Comparison of ENCODE assay signal across 9 cellular contexts in genomic region chr11:14422052-14422813, GRCh38.
A peak's percentile ranks its signal among the peaks of the same experiment; 100 is the strongest.
DNase-seq lines count a peak whose midpoint lies in the region; ATAC-seq and TF ChIP-seq lines count a peak whose summit lies in the region.
"Had no signal": no experiment of that assay in that cellular context is flagged by ENCODE, and none has a peak within 500 bp of the region (broad histone marks: within the 10 kb centered on the region; RNA-seq: fewer than 3 reads in every experiment).

No MANE protein-coding gene starts in this region.

- H3K27me3 ChIP-seq in WERI-Rb-1 (ENCODE audit: insufficient read depth, low read depth, severe bottlenecking), result no peaks in the 10 kb centered on the region

- no peak for TF ChIP-seq CTCF in WERI-Rb-1 (IDR thresholded peaks at IDR 0.05; ENCODE audit: low read depth, low read length)
- no peak for TF ChIP-seq CTCF in GM20000 (IDR thresholded peaks at IDR 0.05; ENCODE audit: extremely low read depth, missing control alignments)

- no peak overlapping the region for H3K4me3 ChIP-seq in WERI-Rb-1 (ENCODE audit: low read depth, low read length)

- H3K27ac ChIP-seq in WERI-Rb-1, result no peak overlapping the region

- intact Hi-C loops in Right ventricle myocardium superior (cut with DNase I), result no loop called here

- H3K36me3 ChIP-seq in WERI-Rb-1, result no peaks in the 10 kb centered on the region

- ATAC-seq in Right ventricle myocardium superior (ENCODE audit: poor library complexity) (peak; percentile 97), HG02885 (IDR thresholded peaks at IDR 0.05; ENCODE audit: poor library complexity, unreplicated experiment) (no peak)

- DNase-seq in AG20443 (ENCODE audit: low spot score) (peak; percentile 96), LHCN-M2 (ENCODE audit: low read depth) (peak; percentile 100), WERI-Rb-1 (peak; percentile 76), Right ventricle myocardium superior (peak; percentile 91), pons (ENCODE audit: low spot score) (peak; percentile 39), GM20000 (ENCODE audit: low spot score) (no peak)
- DNase-seq in activated CD8-positive, alpha-beta memory T cell treated with anti-CD3 and anti-CD28 coated beads, Interleukin-2, amount 50 U/mL, for 48 hours, result no peak
- DNase-seq: activated naive CD8-positive, alpha-beta T cell treated with anti-CD3 and anti-CD28 coated beads, Interleukin-2, amount 10 ng/mL, durations not matched to agents 7 days and 5 days had no signal

- no peaks in the 10 kb centered on the region for H3K9me3 ChIP-seq in WERI-Rb-1 (ENCODE audit: severe bottlenecking)

Comparison
In these comparisons a context has a peak if more than half of its experiments do, and no peak if none do; other contexts are left out.
1. DNase-seq: peak in AG20443 (single experiment), LHCN-M2 (single experiment), WERI-Rb-1 (single experiment), Right ventricle myocardium superior (single experiment) and pons (single experiment); none in activated CD8-positive, alpha-beta memory T cell treated with anti-CD3 and anti-CD28 coated beads, Interleukin-2, amount 50 U/mL, for 48 hours (single experiment) and GM20000 (single experiment).